ENCODE assay signal across 8 cellular contexts in genomic region chr4:75289843-75290616, GRCh38.
A peak's percentile ranks its signal among the peaks of the same experiment; 100 is the strongest.
DNase-seq lines count a peak whose midpoint lies in the region; ATAC-seq and TF ChIP-seq lines count a peak whose summit lies in the region.

No MANE protein-coding gene starts in this region.

- H3K27me3 ChIP-seq in lung (ENCODE audit: control insufficient read depth, insufficient read depth) = no peaks in the 10 kb centered on the region

- H3K27ac ChIP-seq in VCaP (no peak overlapping the region), lung (ENCODE audit: low read depth in 1 of 2, low read length in 1 of 2) (no peak overlapping the region)

- TF ChIP-seq CTCF in LNCAP (IDR thresholded peaks at IDR 0.05) (peak; percentile 51), VCaP (conservative IDR thresholded peaks at IDR 0.05) (peak; percentile 53), lung (IDR thresholded peaks at IDR 0.05; ENCODE audit: control extremely low read depth, extremely low read depth) (no peak)

- peak; percentile 58 for ATAC-seq in lung (ENCODE audit: insufficient read depth, low FRiP score)
- ATAC-seq in HG02571 (IDR thresholded peaks at IDR 0.05; ENCODE audit: unreplicated experiment) = no peak

- 45 to 50% methylated on average over 7 of the region's 7 CpGs for WGBS in lung, 2 donors

- no peaks in the 10 kb centered on the region for H3K4me1 ChIP-seq in lung (ENCODE audit: control insufficient read depth in 2 of 2, insufficient read depth in 2 of 2, low read length in 2 of 2)

- DNase-seq in NCI-H82 (lab: John Stamatoyannopoulos, UW) = peak; percentile 49
- DNase-seq in NCI-H82 treated with DMSO at 0.1 percent for 48 hours (lab: John Stamatoyannopoulos, UW; ENCODE audit: unreplicated experiment) = no peak
- no peak for DNase-seq in lung (ENCODE audit: low spot score)
- no peak for DNase-seq in T1000 (lab: John Stamatoyannopoulos, UW)
- DNase-seq in stimulated activated CD4-positive, alpha-beta T cell treated with anti-CD3 and anti-CD28 coated beads, Interleukin-1b, Interleukin-23, amount 100 ng/mL, for 48 hours = no peak

- H3K36me3 ChIP-seq in lung (ENCODE audit: control insufficient read depth in 2 of 2, insufficient read depth in 2 of 2, low read length in 2 of 2) = no peaks in the 10 kb centered on the region

- H3K9me3 ChIP-seq in lung (ENCODE audit: control insufficient read depth in 2 of 2, insufficient read depth in 1 of 2, low read length in 1 of 2) = peaks cover 0 to 2% of the 10 kb centered on the region in 2 donors

- no peak overlapping the region for H3K4me3 ChIP-seq in lung
